8 cellular contexts compared by ENCODE assay signal in genomic region chr7:39621784-39622411, GRCh38. TPM values are rescaled to one million over a fixed set of nuclear protein-coding genes. Genes with fewer than 3 reads are reported as not detected.
DNase-seq lines count a peak whose midpoint lies in the region; ATAC-seq and TF ChIP-seq lines count a peak whose summit lies in the region.
"Had no signal": no experiment of that assay in that cellular context is flagged by ENCODE, and none has a peak within 500 bp of the region (broad histone marks: within the 10 kb centered on the region; RNA-seq: fewer than 3 reads in every experiment).

No MANE protein-coding gene starts in this region.

- no peaks in the 10 kb centered on the region for H4K20me1 ChIP-seq in neural cell (ENCODE audit: insufficient read depth)

- H3K4me3 Mint-ChIP-seq in activated T-helper 1 cell treated with anti-CD3 and anti-CD28 coated beads, Interleukin-12 subunit alpha, Interleukin-12 subunit beta, Interleukin-2, Interleukin-4 antibody, amounts not matched to agents 30 ng/mL and 10 ng/mL and 1 ng/mL, durations not matched to agents 14 hours and 24 hours and 36 hours, result peak overlapping the region; percentile 88

- 71 to 82% methylated on average over 1 of the region's 1 CpG for WGBS in gastroesophageal sphincter (ENCODE audit: low coverage in 1 of 2), 2 donors

- no peaks in the 10 kb centered on the region for H3K9me3 Mint-ChIP-seq in activated T-helper 1 cell treated with anti-CD3 and anti-CD28 coated beads, Interleukin-12 subunit alpha, Interleukin-12 subunit beta, Interleukin-2, Interleukin-4 antibody, amounts not matched to agents 30 ng/mL and 10 ng/mL and 1 ng/mL, durations not matched to agents 14 hours and 24 hours and 36 hours

- H3K9me2 ChIP-seq in neural cell (ENCODE audit: insufficient read depth, low read length), result no peaks in the 10 kb centered on the region

- TF ChIP-seq EP300 in neural cell (conservative IDR thresholded peaks at IDR 0.05; ENCODE audit: poor library complexity, severe bottlenecking), result no peak
- TF ChIP-seq EP300 in gastroesophageal sphincter (IDR thresholded peaks at IDR 0.05), result no peak

- H3K27ac ChIP-seq in neural cell (ENCODE audit: low read length), result peak overlapping the region; percentile 95
- peak overlapping the region in 2 of 4 donors; percentile 90 to 92 for H3K27ac ChIP-seq in gastroesophageal sphincter

- peaks cover 9% of the 10 kb centered on the region for H3K27me3 Mint-ChIP-seq in activated T-helper 1 cell treated with anti-CD3 and anti-CD28 coated beads, Interleukin-12 subunit alpha, Interleukin-12 subunit beta, Interleukin-2, Interleukin-4 antibody, amounts not matched to agents 30 ng/mL and 10 ng/mL and 1 ng/mL, durations not matched to agents 14 hours and 24 hours and 36 hours (ENCODE audit: insufficient read depth)

- peaks cover 0 to 40% (median 9%) of the 10 kb centered on the region in 3 donors for H3K4me1 ChIP-seq in gastroesophageal sphincter

- no peak overlapping the region for H2AFZ ChIP-seq in neural cell (ENCODE audit: low read depth, low read length)

- H3K27ac Mint-ChIP-seq in activated T-helper 1 cell treated with anti-CD3 and anti-CD28 coated beads, Interleukin-12 subunit alpha, Interleukin-12 subunit beta, Interleukin-2, Interleukin-4 antibody, amounts not matched to agents 30 ng/mL and 10 ng/mL and 1 ng/mL, durations not matched to agents 14 hours and 24 hours and 36 hours, result peak overlapping the region; percentile 85

- H3K9me3 ChIP-seq in neural cell (ENCODE audit: low read length), result no peaks in the 10 kb centered on the region
- H3K9me3 ChIP-seq in gastroesophageal sphincter, result no peaks in the 10 kb centered on the region

- no peaks in the 10 kb centered on the region for H3F3A ChIP-seq in neural cell (ENCODE audit: insufficient read depth, low read length, poor library complexity, severe bottlenecking)

- no peak for TF ChIP-seq POLR2A in gastroesophageal sphincter (IDR thresholded peaks at IDR 0.05)

- peak; percentile 32 for ATAC-seq in GM18868 (IDR thresholded peaks at IDR 0.05; ENCODE audit: unreplicated experiment)
- no peak for ATAC-seq in GM18502 (IDR thresholded peaks at IDR 0.05; ENCODE audit: poor library complexity, unreplicated experiment)
- ATAC-seq in gastroesophageal sphincter, result no peak

- no peaks in the 10 kb centered on the region for H3K27me3 ChIP-seq in neural cell (ENCODE audit: insufficient read depth, low read depth, low read length)
- no peaks in the 10 kb centered on the region for H3K27me3 ChIP-seq in gastroesophageal sphincter

- peaks cover 39% of the 10 kb centered on the region for H3K79me2 ChIP-seq in neural cell (replicated peaks; ENCODE audit: insufficient read depth, low read length)

- intact Hi-C loops in activated T-helper 1 cell treated with anti-CD3 and anti-CD28 coated beads, Interleukin-12 subunit alpha, Interleukin-12 subunit beta, Interleukin-2, Interleukin-4 antibody, amounts not matched to agents 30 ng/mL and 10 ng/mL and 1 ng/mL, durations not matched to agents 14 hours and 24 hours and 36 hours (cut with micrococcal nuclease), result loop anchor here (2.0 kb wide), 1 partner anchor 13 kb away; no protein-coding TSS in a partner anchor

- H3K4me1 Mint-ChIP-seq in activated T-helper 1 cell treated with anti-CD3 and anti-CD28 coated beads, Interleukin-12 subunit alpha, Interleukin-12 subunit beta, Interleukin-2, Interleukin-4 antibody, amounts not matched to agents 30 ng/mL and 10 ng/mL and 1 ng/mL, durations not matched to agents 14 hours and 24 hours and 36 hours (ENCODE audit: low read depth), result peaks cover 39% of the 10 kb centered on the region

- H3K36me3 Mint-ChIP-seq in activated T-helper 1 cell treated with anti-CD3 and anti-CD28 coated beads, Interleukin-12 subunit alpha, Interleukin-12 subunit beta, Interleukin-2, Interleukin-4 antibody, amounts not matched to agents 30 ng/mL and 10 ng/mL and 1 ng/mL, durations not matched to agents 14 hours and 24 hours and 36 hours (ENCODE audit: low read depth), result peaks cover 13% of the 10 kb centered on the region

- peak; percentile 21 for DNase-seq in HK-2 (ENCODE audit: unreplicated experiment)
- no peak for DNase-seq in activated T-helper 1 cell treated with anti-CD3 and anti-CD28 coated beads, Interleukin-12 subunit alpha, Interleukin-12 subunit beta, Interleukin-2, Interleukin-4 antibody, amounts not matched to agents 30 ng/mL and 10 ng/mL and 1 ng/mL, durations not matched to agents 14 hours and 24 hours and 36 hours (ENCODE audit: low spot score)
- no peak for DNase-seq in AG20443 (ENCODE audit: low spot score)
- DNase-seq: NCI-H526 had no signal

- no peak for TF ChIP-seq RAD21 in neural cell (conservative IDR thresholded peaks at IDR 0.05)

- TF ChIP-seq CTCF in neural cell (IDR thresholded peaks at IDR 0.05; ENCODE audit: poor library complexity, severe bottlenecking), result no peak
- no peak for TF ChIP-seq CTCF in gastroesophageal sphincter (IDR thresholded peaks at IDR 0.05)

- H3K36me3 ChIP-seq in neural cell (ENCODE audit: insufficient read depth, low read length) (no peaks in the 10 kb centered on the region), gastroesophageal sphincter (no peaks in the 10 kb centered on the region)

- H3K4me3 ChIP-seq in neural cell (ENCODE audit: low read length) (peak overlapping the region; percentile 74), gastroesophageal sphincter (no peak overlapping the region)

- H3K9ac ChIP-seq in neural cell (ENCODE audit: low read length), result no peak overlapping the region

- H3K4me2 ChIP-seq in neural cell (ENCODE audit: low read length), result peak overlapping the region; percentile 95

TF ChIP-seq in neural cell, 6 proteins besides CTCF, POLR2A, EP300 and RAD21:
- TF ChIP-seq TAF1 (IDR thresholded peaks at IDR 0.05; ENCODE audit: low read depth) (no peak), SMC3 (conservative IDR thresholded peaks at IDR 0.05; ENCODE audit: poor library complexity) (no peak), POLR2AphosphoS5 (IDR thresholded peaks at IDR 0.05) (no peak), MXI1 (conservative IDR thresholded peaks at IDR 0.05; ENCODE audit: poor library complexity, severe bottlenecking) (no peak), EZH2 (IDR thresholded peaks at IDR 0.05; ENCODE audit: borderline replicate concordance, insufficient read depth, low read length, poor library complexity, severe bottlenecking) (no peak)
- TF ChIP-seq, protein P1, sequence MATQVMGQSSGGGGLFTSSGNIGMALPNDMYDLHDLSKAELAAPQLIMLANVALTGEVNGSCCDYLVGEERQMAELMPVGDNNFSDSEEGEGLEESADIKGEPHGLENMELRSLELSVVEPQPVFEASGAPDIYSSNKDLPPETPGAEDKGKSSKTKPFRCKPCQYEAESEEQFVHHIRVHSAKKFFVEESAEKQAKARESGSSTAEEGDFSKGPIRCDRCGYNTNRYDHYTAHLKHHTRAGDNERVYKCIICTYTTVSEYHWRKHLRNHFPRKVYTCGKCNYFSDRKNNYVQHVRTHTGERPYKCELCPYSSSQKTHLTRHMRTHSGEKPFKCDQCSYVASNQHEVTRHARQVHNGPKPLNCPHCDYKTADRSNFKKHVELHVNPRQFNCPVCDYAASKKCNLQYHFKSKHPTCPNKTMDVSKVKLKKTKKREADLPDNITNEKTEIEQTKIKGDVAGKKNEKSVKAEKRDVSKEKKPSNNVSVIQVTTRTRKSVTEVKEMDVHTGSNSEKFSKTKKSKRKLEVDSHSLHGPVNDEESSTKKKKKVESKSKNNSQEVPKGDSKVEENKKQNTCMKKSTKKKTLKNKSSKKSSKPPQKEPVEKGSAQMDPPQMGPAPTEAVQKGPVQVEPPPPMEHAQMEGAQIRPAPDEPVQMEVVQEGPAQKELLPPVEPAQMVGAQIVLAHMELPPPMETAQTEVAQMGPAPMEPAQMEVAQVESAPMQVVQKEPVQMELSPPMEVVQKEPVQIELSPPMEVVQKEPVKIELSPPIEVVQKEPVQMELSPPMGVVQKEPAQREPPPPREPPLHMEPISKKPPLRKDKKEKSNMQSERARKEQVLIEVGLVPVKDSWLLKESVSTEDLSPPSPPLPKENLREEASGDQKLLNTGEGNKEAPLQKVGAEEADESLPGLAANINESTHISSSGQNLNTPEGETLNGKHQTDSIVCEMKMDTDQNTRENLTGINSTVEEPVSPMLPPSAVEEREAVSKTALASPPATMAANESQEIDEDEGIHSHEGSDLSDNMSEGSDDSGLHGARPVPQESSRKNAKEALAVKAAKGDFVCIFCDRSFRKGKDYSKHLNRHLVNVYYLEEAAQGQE (IDR thresholded peaks at IDR 0.05; ENCODE audit: borderline replicate concordance), result no peak

RNA-seq across cellular contexts. Expression of gene RALA, which starts 1.5 kb away (rescaled TPM):
- 38.8 and 43.4 TPM in 2 replicates for total RNA-seq in activated T-helper 1 cell treated with anti-CD3 and anti-CD28 coated beads, Interleukin-12 subunit alpha, Interleukin-12 subunit beta, Interleukin-2, Interleukin-4 antibody, amounts not matched to agents 30 ng/mL and 10 ng/mL and 1 ng/mL, durations not matched to agents 14 hours and 24 hours and 36 hours
- polyA plus RNA-seq in neural cell, result 31.4 and 36.2 TPM in 2 replicates
- 34.6 and 42.0 TPM in 2 replicates for polyA minus RNA-seq in neural cell
- total RNA-seq in gastroesophageal sphincter, result 10 to 100 TPM; 16.6 to 30.7 (median 21.0) TPM

RNA-seq across cellular contexts. Expression of gene YAE1, which starts 55.7 kb away (rescaled TPM):
- total RNA-seq in activated T-helper 1 cell treated with anti-CD3 and anti-CD28 coated beads, Interleukin-12 subunit alpha, Interleukin-12 subunit beta, Interleukin-2, Interleukin-4 antibody, amounts not matched to agents 30 ng/mL and 10 ng/mL and 1 ng/mL, durations not matched to agents 14 hours and 24 hours and 36 hours, result 10.4 and 12.1 TPM in 2 replicates
- 80.5 and 85.2 TPM in 2 replicates for polyA plus RNA-seq in neural cell
- polyA minus RNA-seq in neural cell, result 86.4 and 94.3 TPM in 2 replicates
- 10 to 100 TPM; 17.9 to 27.4 (median 23.5) TPM for total RNA-seq in gastroesophageal sphincter
